1 cellular context compared by ENCODE assay signal in genomic region chr13:31162151-31163008, GRCh38.
TF ChIP-seq lines count a peak whose summit lies in the region.

No MANE protein-coding gene starts in this region.

TF ChIP-seq in H1, 55 proteins besides CTCF, POLR2A, EP300 and RAD21 (continued from another document):
- TF ChIP-seq GTF2F1 (IDR thresholded peaks at IDR 0.05; ENCODE audit: borderline replicate concordance, low read depth, low read length), result 0 out of 2 replicates have a peak, but pooled peaks have one; percentile 33
- TF ChIP-seq KDM4A (IDR thresholded peaks at IDR 0.05; ENCODE audit: low read depth, low read length, severe bottlenecking), result peak; percentile 64
- TF ChIP-seq E2F6 (IDR thresholded peaks at IDR 0.05), result peak; percentile 2; the same call in 1 of the 2 replicates
- TF ChIP-seq CTBP2 (IDR thresholded peaks at IDR 0.05; ENCODE audit: borderline replicate concordance, insufficient read depth, insufficient read length, low read length), result no peak
- no peak for TF ChIP-seq RNF2 (IDR thresholded peaks at IDR 0.05; ENCODE audit: borderline replicate concordance, low read depth, low read length, missing control alignments, poor library complexity, severe bottlenecking)
- 0 out of 2 replicates have a peak, but pooled peaks have one; percentile 50 for TF ChIP-seq TCF12 (IDR thresholded peaks at IDR 0.05; ENCODE audit: low read depth, low read length)
- TF ChIP-seq HDAC2 (IDR thresholded peaks at IDR 0.05; ENCODE audit: borderline replicate concordance in 1 of 2, low read depth in 2 of 2, low read length in 2 of 2), result peak in 1 of 2 experiments; percentile 91; a peak in 1 of 4 replicates
- TF ChIP-seq ASH2L (IDR thresholded peaks at IDR 0.05; ENCODE audit: low read length), result peak; percentile 11
- TF ChIP-seq SAP30 (IDR thresholded peaks at IDR 0.05; ENCODE audit: insufficient read depth, insufficient replicate concordance, low read length), result peak; percentile 95
- 0 out of 2 replicates have a peak, but pooled peaks have one; percentile 43 for TF ChIP-seq PHF8 (conservative IDR thresholded peaks at IDR 0.05; ENCODE audit: low read depth, low read length)
- TF ChIP-seq CHD2 (IDR thresholded peaks at IDR 0.05; ENCODE audit: low read length), result peak; percentile 99
- TF ChIP-seq FOSL1 (IDR thresholded peaks at IDR 0.05; ENCODE audit: insufficient read depth, low read depth, low read length), result no peak
- no peak for TF ChIP-seq MAFK (IDR thresholded peaks at IDR 0.05; ENCODE audit: low read depth, low read length)
- peak; percentile 93 for TF ChIP-seq SIX5 (IDR thresholded peaks at IDR 0.05; ENCODE audit: low read depth, low read length)
- 0 out of 2 replicates have a peak, but pooled peaks have one; percentile 8 for TF ChIP-seq SP1 (IDR thresholded peaks at IDR 0.05; ENCODE audit: low read depth, low read length)
- TF ChIP-seq JUND (IDR thresholded peaks at IDR 0.05; ENCODE audit: low read length), result peak; percentile 45; the same call in 1 of the 2 replicates
